8 cellular contexts compared by ENCODE assay signal in the genomic region with DNA sequence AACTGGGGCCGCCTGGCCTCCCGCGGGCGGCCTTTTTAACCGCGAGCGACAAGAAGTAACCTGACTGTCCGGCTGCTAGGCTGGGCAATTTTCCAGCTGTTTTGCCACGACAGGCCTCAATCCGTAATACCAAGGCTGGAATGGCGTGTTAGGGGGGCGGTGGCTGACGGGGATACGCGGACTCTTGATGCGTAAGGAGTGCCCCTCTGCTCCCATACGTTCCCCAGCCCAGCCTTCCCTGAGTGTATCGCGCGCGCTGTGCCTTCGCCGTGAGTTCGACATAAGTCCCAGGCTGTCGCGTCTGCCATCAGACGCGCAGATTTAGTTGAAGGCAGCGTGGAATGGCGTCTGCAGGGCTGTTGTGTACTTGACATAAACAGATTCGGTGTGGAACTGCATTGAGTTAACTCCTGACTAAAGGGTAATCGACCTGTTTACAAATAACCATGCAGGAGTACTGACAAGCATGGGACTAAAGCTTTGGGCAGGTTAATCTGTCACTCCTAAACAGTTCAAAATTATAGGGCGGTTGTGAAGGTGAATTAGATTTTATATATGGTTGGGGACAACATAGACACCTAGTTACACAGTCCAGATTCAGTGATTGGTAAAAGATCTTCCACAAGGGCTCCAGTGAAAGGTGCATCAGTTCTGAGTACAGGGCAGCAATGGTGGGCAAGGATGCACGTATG. TPM values are rescaled to one million over a fixed set of nuclear protein-coding genes. Genes with fewer than 3 reads are reported as not detected.
DNase-seq lines count a peak whose midpoint lies in the region; ATAC-seq and TF ChIP-seq lines count a peak whose summit lies in the region.

No MANE protein-coding gene starts in this region.

- peaks cover 6 to 13% of the 10 kb centered on the region in 2 donors for H3K36me3 Mint-ChIP-seq in activated T-cell treated with anti-CD3 and anti-CD28 coated beads, Interleukin-2, amount 50 U/mL, for 72 hours (ENCODE audit: insufficient read depth in 2 of 2)

- ATAC-seq in HG02840 (IDR thresholded peaks at IDR 0.05; ENCODE audit: low FRiP score, unreplicated experiment) (peak; percentile 12), HG03520 (IDR thresholded peaks at IDR 0.05; ENCODE audit: unreplicated experiment) (no peak)
- peak; percentile 7 to 8 for ATAC-seq in activated T-cell treated with anti-CD3 and anti-CD28 coated beads, Interleukin-2, amount 50 U/mL, for 72 hours (replicated peaks in 1 of 2)

- H3K27ac Mint-ChIP-seq in activated T-cell treated with anti-CD3 and anti-CD28 coated beads, Interleukin-2, amount 50 U/mL, for 72 hours = no peak overlapping the region

- H3K27me3 ChIP-seq in GM06990 (replicated peaks; ENCODE audit: control insufficient read depth, insufficient read depth, low read length) (no peaks in the 10 kb centered on the region), neural cell (ENCODE audit: insufficient read depth, low read depth, low read length) (no peaks in the 10 kb centered on the region)

- H3K27ac ChIP-seq in neural cell (ENCODE audit: low read length) = peak overlapping the region; percentile 86
- peak overlapping the region; percentile 96 for H3K27ac ChIP-seq in urinary bladder (ENCODE audit: low read depth)

- no peak for DNase-seq in GM06990 (ENCODE audit: extremely low read depth, insufficient read length)
- DNase-seq in NCI-H774 (lab: John Stamatoyannopoulos, UW) = peak; percentile 60
- peak in 1 of 2 donors; percentile 45 for DNase-seq in activated T-cell treated with anti-CD3 and anti-CD28 coated beads, Interleukin-2, amount 50 U/mL, for 72 hours
- DNase-seq in fibroblast of pulmonary artery (ENCODE audit: low read depth) = peak; percentile 77

- peak overlapping the region; percentile 62 for H2AFZ ChIP-seq in neural cell (ENCODE audit: low read depth, low read length)

- H4K20me1 ChIP-seq in neural cell (ENCODE audit: insufficient read depth) = no peaks in the 10 kb centered on the region

- no peaks in the 10 kb centered on the region for H3K9me3 Mint-ChIP-seq in activated T-cell treated with anti-CD3 and anti-CD28 coated beads, Interleukin-2, amount 50 U/mL, for 72 hours

- no peaks in the 10 kb centered on the region for H3K4me1 ChIP-seq in urinary bladder (ENCODE audit: insufficient read depth)

- TF ChIP-seq RAD21 in neural cell (conservative IDR thresholded peaks at IDR 0.05) = peak; percentile 32

- H3K9ac ChIP-seq in neural cell (ENCODE audit: low read length) = peak overlapping the region; percentile 78

- no peak for TF ChIP-seq CTCF in GM06990 (IDR thresholded peaks at IDR 0.05; ENCODE audit: insufficient read depth, low read length, poor library complexity, severe bottlenecking)
- no peak for TF ChIP-seq CTCF in fibroblast of pulmonary artery (IDR thresholded peaks at IDR 0.05; ENCODE audit: low read length, missing control alignments)
- TF ChIP-seq CTCF in neural cell (IDR thresholded peaks at IDR 0.05; ENCODE audit: poor library complexity, severe bottlenecking) = no peak

- no peak for TF ChIP-seq EP300 in neural cell (conservative IDR thresholded peaks at IDR 0.05; ENCODE audit: poor library complexity, severe bottlenecking)

- no peaks in the 10 kb centered on the region for H3K27me3 Mint-ChIP-seq in activated T-cell treated with anti-CD3 and anti-CD28 coated beads, Interleukin-2, amount 50 U/mL, for 72 hours (ENCODE audit: low read depth)

- peak overlapping the region; percentile 68 for H3K4me2 ChIP-seq in neural cell (ENCODE audit: low read length)

- peak overlapping the region; percentile 97 for H3K4me3 ChIP-seq in GM06990 (replicated peaks; ENCODE audit: low read depth, low read length)
- peak overlapping the region; percentile 72 for H3K4me3 ChIP-seq in fibroblast of pulmonary artery (replicated peaks; ENCODE audit: low read depth, low read length)
- H3K4me3 ChIP-seq in neural cell (ENCODE audit: low read length) = peak overlapping the region; percentile 88
- peak overlapping the region; percentile 61 for H3K4me3 ChIP-seq in urinary bladder (ENCODE audit: low read depth, low read length)

- H3K36me3 ChIP-seq in GM06990 (ENCODE audit: control insufficient read depth, insufficient read depth, low read length) = peaks cover 3% of the 10 kb centered on the region
- no peaks in the 10 kb centered on the region for H3K36me3 ChIP-seq in neural cell (ENCODE audit: insufficient read depth, low read length)
- no peaks in the 10 kb centered on the region for H3K36me3 ChIP-seq in urinary bladder (ENCODE audit: insufficient read depth)

- peaks cover 3% of the 10 kb centered on the region for H3K79me2 ChIP-seq in neural cell (replicated peaks; ENCODE audit: insufficient read depth, low read length)

- peaks cover 32% of the 10 kb centered on the region for H3K4me1 Mint-ChIP-seq in activated T-cell treated with anti-CD3 and anti-CD28 coated beads, Interleukin-2, amount 50 U/mL, for 72 hours (ENCODE audit: low read depth)

- H3K4me3 Mint-ChIP-seq in activated T-cell treated with anti-CD3 and anti-CD28 coated beads, Interleukin-2, amount 50 U/mL, for 72 hours = no peak overlapping the region

- no peaks in the 10 kb centered on the region for H3F3A ChIP-seq in neural cell (ENCODE audit: insufficient read depth, low read length, poor library complexity, severe bottlenecking)

- 3% methylated on average over 34 of the region's 34 CpGs for WGBS in urinary bladder

- H3K9me2 ChIP-seq in neural cell (ENCODE audit: insufficient read depth, low read length) = no peaks in the 10 kb centered on the region

- no peaks in the 10 kb centered on the region for H3K9me3 ChIP-seq in neural cell (ENCODE audit: low read length)

TF ChIP-seq in neural cell, 6 proteins besides CTCF, POLR2A, EP300 and RAD21:
- TF ChIP-seq, protein P1, sequence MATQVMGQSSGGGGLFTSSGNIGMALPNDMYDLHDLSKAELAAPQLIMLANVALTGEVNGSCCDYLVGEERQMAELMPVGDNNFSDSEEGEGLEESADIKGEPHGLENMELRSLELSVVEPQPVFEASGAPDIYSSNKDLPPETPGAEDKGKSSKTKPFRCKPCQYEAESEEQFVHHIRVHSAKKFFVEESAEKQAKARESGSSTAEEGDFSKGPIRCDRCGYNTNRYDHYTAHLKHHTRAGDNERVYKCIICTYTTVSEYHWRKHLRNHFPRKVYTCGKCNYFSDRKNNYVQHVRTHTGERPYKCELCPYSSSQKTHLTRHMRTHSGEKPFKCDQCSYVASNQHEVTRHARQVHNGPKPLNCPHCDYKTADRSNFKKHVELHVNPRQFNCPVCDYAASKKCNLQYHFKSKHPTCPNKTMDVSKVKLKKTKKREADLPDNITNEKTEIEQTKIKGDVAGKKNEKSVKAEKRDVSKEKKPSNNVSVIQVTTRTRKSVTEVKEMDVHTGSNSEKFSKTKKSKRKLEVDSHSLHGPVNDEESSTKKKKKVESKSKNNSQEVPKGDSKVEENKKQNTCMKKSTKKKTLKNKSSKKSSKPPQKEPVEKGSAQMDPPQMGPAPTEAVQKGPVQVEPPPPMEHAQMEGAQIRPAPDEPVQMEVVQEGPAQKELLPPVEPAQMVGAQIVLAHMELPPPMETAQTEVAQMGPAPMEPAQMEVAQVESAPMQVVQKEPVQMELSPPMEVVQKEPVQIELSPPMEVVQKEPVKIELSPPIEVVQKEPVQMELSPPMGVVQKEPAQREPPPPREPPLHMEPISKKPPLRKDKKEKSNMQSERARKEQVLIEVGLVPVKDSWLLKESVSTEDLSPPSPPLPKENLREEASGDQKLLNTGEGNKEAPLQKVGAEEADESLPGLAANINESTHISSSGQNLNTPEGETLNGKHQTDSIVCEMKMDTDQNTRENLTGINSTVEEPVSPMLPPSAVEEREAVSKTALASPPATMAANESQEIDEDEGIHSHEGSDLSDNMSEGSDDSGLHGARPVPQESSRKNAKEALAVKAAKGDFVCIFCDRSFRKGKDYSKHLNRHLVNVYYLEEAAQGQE (IDR thresholded peaks at IDR 0.05; ENCODE audit: borderline replicate concordance) = no peak
- no peak for TF ChIP-seq EZH2 (IDR thresholded peaks at IDR 0.05; ENCODE audit: borderline replicate concordance, insufficient read depth, low read length, poor library complexity, severe bottlenecking)
- no peak for TF ChIP-seq TAF1 (IDR thresholded peaks at IDR 0.05; ENCODE audit: low read depth)
- TF ChIP-seq MXI1 (conservative IDR thresholded peaks at IDR 0.05; ENCODE audit: poor library complexity, severe bottlenecking) = no peak
- no peak for TF ChIP-seq POLR2AphosphoS5 (IDR thresholded peaks at IDR 0.05)
- no peak for TF ChIP-seq SMC3 (conservative IDR thresholded peaks at IDR 0.05; ENCODE audit: poor library complexity)

RNA-seq across cellular contexts. Expression of a gene that starts 16.6 kb away (rescaled TPM):
- 10 to 100 TPM; 58.1 to 98.3 TPM for total RNA-seq in activated T-cell treated with anti-CD3 and anti-CD28 coated beads, Interleukin-2, amount 50 U/mL, for 72 hours
- polyA plus RNA-seq in neural cell = 2.3 and 5.6 TPM in 2 replicates
- 6.0 and 7.3 TPM in 2 replicates for polyA minus RNA-seq in neural cell
- total RNA-seq in urinary bladder = 10.0 TPM
- polyA plus RNA-seq in urinary bladder = 9.1 TPM
